22 cellular contexts compared by ENCODE assay signal in the genomic region with DNA sequence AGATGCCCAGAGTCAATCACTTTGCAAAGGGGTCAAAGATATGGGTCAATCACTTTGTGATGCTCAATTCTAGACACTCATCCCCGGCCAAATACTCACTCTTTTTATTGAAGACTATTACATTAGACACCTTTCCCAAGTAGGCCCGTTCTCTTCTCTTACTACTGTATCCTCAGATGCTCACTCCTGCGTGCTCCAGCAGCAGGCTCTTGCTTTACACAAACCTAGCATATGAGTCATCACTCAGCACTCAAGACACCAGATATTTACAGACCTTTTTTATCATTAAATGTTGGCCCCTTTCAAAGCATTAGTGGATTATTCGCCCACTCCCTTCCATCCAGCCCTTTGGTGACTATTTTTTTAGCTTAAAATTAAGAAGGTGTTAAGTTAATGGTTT.
DNase-seq lines count a peak whose midpoint lies in the region; ATAC-seq, FAIRE-seq and TF ChIP-seq lines count a peak whose summit lies in the region.
"Had no signal": no experiment of that assay in that cellular context is flagged by ENCODE, and none has a peak within 500 bp of the region (broad histone marks: within the 10 kb centered on the region; RNA-seq: fewer than 3 reads in every experiment).

No MANE protein-coding gene starts in this region.

- no peaks in the 10 kb centered on the region for H3F3A ChIP-seq in neural progenitor cell (ENCODE audit: low read depth)

- H3K9me3 ChIP-seq in neural progenitor cell (ENCODE audit: low read depth): no peaks in the 10 kb centered on the region
- no peaks in the 10 kb centered on the region for H3K9me3 ChIP-seq in right lobe of liver
- H3K9me3 ChIP-seq in small intestine (ENCODE audit: control insufficient read depth, low read depth): no peaks in the 10 kb centered on the region
- H3K9me3 ChIP-seq: psoas muscle had no signal

- intact Hi-C loops in right lobe of liver (cut with DNase I): no loop called here

- CTCF ChIA-PET in HEK293T (lab: Yijun Ruan, JAX): no interaction called here

- H3K4me3 Mint-ChIP-seq in neural progenitor cell: no peak overlapping the region
- H3K4me3 Mint-ChIP-seq: activated naive CD8-positive, alpha-beta T cell; CD4-positive, CD25-positive, alpha-beta regulatory T cell; natural killer cell; stimulated activated effector memory CD8-positive, alpha-beta T cell treated with anti-CD3 and anti-CD28 coated beads, Interleukin-12 subunit alpha, Interleukin-12 subunit beta, amount 100 ng/mL, for 72 hours had no signal

- H2AFZ ChIP-seq in neural progenitor cell (replicated peaks): no peak overlapping the region

- no peak overlapping the region for H3K4me3 ChIP-seq in cardiac fibroblast (replicated peaks in 1 of 2; ENCODE audit: low read depth in 2 of 2, low read length in 2 of 2)
- no peak overlapping the region for H3K4me3 ChIP-seq in neural progenitor cell
- no peak overlapping the region for H3K4me3 ChIP-seq in right lobe of liver
- H3K4me3 ChIP-seq in small intestine (ENCODE audit: low read depth in 1 of 2, low read length in 2 of 2): no peak overlapping the region
- H3K4me3 ChIP-seq: cardiac muscle cell, dorsolateral prefrontal cortex, psoas muscle had no signal

- no peaks in the 10 kb centered on the region for H4K20me1 ChIP-seq in neural progenitor cell (ENCODE audit: low read depth)

- no peaks in the 10 kb centered on the region for H3K4me1 ChIP-seq in neural progenitor cell
- no peaks in the 10 kb centered on the region for H3K4me1 ChIP-seq in right lobe of liver
- no peaks in the 10 kb centered on the region for H3K4me1 ChIP-seq in small intestine (ENCODE audit: control insufficient read depth in 2 of 2, insufficient read depth in 1 of 2, low read depth in 1 of 2, low read length in 1 of 2)
- H3K4me1 ChIP-seq: psoas muscle had no signal

- peaks cover 19% of the 10 kb centered on the region for H3K4me1 Mint-ChIP-seq in neural progenitor cell
- H3K4me1 Mint-ChIP-seq: CD4-positive, CD25-positive, alpha-beta regulatory T cell; natural killer cell; stimulated activated effector memory CD8-positive, alpha-beta T cell treated with anti-CD3 and anti-CD28 coated beads, Interleukin-12 subunit alpha, Interleukin-12 subunit beta, amount 100 ng/mL, for 72 hours had no signal

- DNase-seq in DMS53 (lab: John Stamatoyannopoulos, UW): peak; percentile 76
- DNase-seq in NCI-H226: peak; percentile 59
- DNase-seq in cardiac fibroblast (ENCODE audit: low read depth in 2 of 2): peak; percentile 42 to 44
- no peak for DNase-seq in neural progenitor cell (ENCODE audit: low spot score)
- no peak for DNase-seq in SW480 (ENCODE audit: low spot score)
- DNase-seq in right lobe of liver: no peak
- no peak for DNase-seq in small intestine
- no peak for DNase-seq in HEK293T (ENCODE audit: extremely low spot score)
- DNase-seq: activated CD4-positive, CD25-positive, alpha-beta regulatory T cell treated with anti-CD3 and anti-CD28 coated beads, Interleukin-2, amount 50 U/mL, for 72 hours; CD4-positive, CD25-positive, alpha-beta regulatory T cell; dorsolateral prefrontal cortex; H7; MV-4-11; natural killer cell; NCI-H2029; NCI-H524; psoas muscle had no signal

- WGBS in right lobe of liver (ENCODE audit: insufficient coverage, low coverage, low lambda C conversion rate, missing lambda C conversion rate): 30% methylated on average over 4 of the region's 4 CpGs
- WGBS in small intestine, 3 donors: 67 to 74% (median 71%) methylated on average over 4 of the region's 4 CpGs

- no peak for FAIRE-seq in small intestine (lab: Jason Lieb, UNC)
- FAIRE-seq: GM19239 had no signal

- TF ChIP-seq CTCF in cardiac fibroblast (IDR thresholded peaks at IDR 0.05; ENCODE audit: low read depth, low read length) (no peak), neural progenitor cell (IDR thresholded peaks at IDR 0.05) (no peak), right lobe of liver (IDR thresholded peaks at IDR 0.05) (no peak)

- no peak overlapping the region for H3K9ac ChIP-seq in neural progenitor cell

- no peak overlapping the region for H3K27ac ChIP-seq in neural progenitor cell
- H3K27ac ChIP-seq in right lobe of liver: no peak overlapping the region
- H3K27ac ChIP-seq in small intestine (ENCODE audit: low read depth in 1 of 2, low read length in 1 of 2): no peak overlapping the region
- H3K27ac ChIP-seq: cardiac muscle cell, dorsolateral prefrontal cortex, psoas muscle had no signal

- no peaks in the 10 kb centered on the region for H3K27me3 ChIP-seq in neural progenitor cell
- H3K27me3 ChIP-seq in right lobe of liver: no peaks in the 10 kb centered on the region
- no peaks in the 10 kb centered on the region for H3K27me3 ChIP-seq in small intestine (ENCODE audit: control insufficient read depth in 2 of 2, insufficient read depth in 2 of 2, low read length in 2 of 2)
- H3K27me3 ChIP-seq: cardiac muscle cell, dorsolateral prefrontal cortex had no signal

- H3K4me2 ChIP-seq in neural progenitor cell: no peak overlapping the region

- peak overlapping the region; percentile 31 for H3K27ac Mint-ChIP-seq in neural progenitor cell
- H3K27ac Mint-ChIP-seq: activated naive CD8-positive, alpha-beta T cell; CD4-positive, CD25-positive, alpha-beta regulatory T cell; natural killer cell; stimulated activated effector memory CD8-positive, alpha-beta T cell treated with anti-CD3 and anti-CD28 coated beads, Interleukin-12 subunit alpha, Interleukin-12 subunit beta, amount 100 ng/mL, for 72 hours had no signal

- H3K9me3 Mint-ChIP-seq in neural progenitor cell: peaks cover 7% of the 10 kb centered on the region

- H3K79me2 ChIP-seq in neural progenitor cell (ENCODE audit: low read depth): no peaks in the 10 kb centered on the region

- no peaks in the 10 kb centered on the region for H3K27me3 Mint-ChIP-seq in neural progenitor cell (ENCODE audit: insufficient read depth, low read depth)
- H3K27me3 Mint-ChIP-seq: activated naive CD8-positive, alpha-beta T cell; CD4-positive, CD25-positive, alpha-beta regulatory T cell had no signal

- H3K36me3 ChIP-seq in neural progenitor cell (no peaks in the 10 kb centered on the region), right lobe of liver (no peaks in the 10 kb centered on the region), small intestine (ENCODE audit: control insufficient read depth in 2 of 2, insufficient read depth in 2 of 2, low read length in 2 of 2) (no peaks in the 10 kb centered on the region)
- H3K36me3 ChIP-seq: cardiac muscle cell had no signal

- H3K36me3 Mint-ChIP-seq in neural progenitor cell: peaks cover 6% of the 10 kb centered on the region
- H3K36me3 Mint-ChIP-seq: activated naive CD8-positive, alpha-beta T cell; CD4-positive, CD25-positive, alpha-beta regulatory T cell; natural killer cell; stimulated activated effector memory CD8-positive, alpha-beta T cell treated with anti-CD3 and anti-CD28 coated beads, Interleukin-12 subunit alpha, Interleukin-12 subunit beta, amount 100 ng/mL, for 72 hours had no signal

- no peak for ATAC-seq in right lobe of liver
- ATAC-seq: esophagus mucosa; natural killer cell; psoas muscle; stimulated activated effector memory CD8-positive, alpha-beta T cell treated with anti-CD3 and anti-CD28 coated beads, Interleukin-12 subunit alpha, Interleukin-12 subunit beta, amount 100 ng/mL, for 72 hours had no signal

- TF ChIP-seq POLR2A in right lobe of liver (IDR thresholded peaks at IDR 0.05): no peak

- POLR2A ChIA-PET in HEK293T (lab: Yijun Ruan, JAX): no interaction called here

TF ChIP-seq in HEK293T, 16 proteins besides CTCF, POLR2A, EP300 and RAD21:
- TF ChIP-seq ELF4 (IDR thresholded peaks at IDR 0.05) (no peak), ARNT (IDR thresholded peaks at IDR 0.05) (no peak), TARDBP (IDR thresholded peaks at IDR 0.05) (no peak), HDGF (IDR thresholded peaks at IDR 0.05; ENCODE audit: borderline replicate concordance) (no peak), FOXA1 (IDR thresholded peaks at IDR 0.05) (no peak), BHLHE40 (IDR thresholded peaks at IDR 0.05; ENCODE audit: borderline replicate concordance) (no peak), CTBP1 (IDR thresholded peaks at IDR 0.05; ENCODE audit: borderline replicate concordance) (no peak), SUZ12 (IDR thresholded peaks at IDR 0.05) (no peak), SP1 (IDR thresholded peaks at IDR 0.05) (no peak), ZNF384 (IDR thresholded peaks at IDR 0.05) (no peak), LEF1 (IDR thresholded peaks at IDR 0.05; ENCODE audit: borderline replicate concordance) (no peak), NFRKB (IDR thresholded peaks at IDR 0.05) (no peak), L3MBTL2 (conservative IDR thresholded peaks at IDR 0.05) (no peak), FOXK2 (IDR thresholded peaks at IDR 0.05) (no peak), FOXM1 (IDR thresholded peaks at IDR 0.05; ENCODE audit: borderline replicate concordance) (no peak)
- TF ChIP-seq, protein P1, sequence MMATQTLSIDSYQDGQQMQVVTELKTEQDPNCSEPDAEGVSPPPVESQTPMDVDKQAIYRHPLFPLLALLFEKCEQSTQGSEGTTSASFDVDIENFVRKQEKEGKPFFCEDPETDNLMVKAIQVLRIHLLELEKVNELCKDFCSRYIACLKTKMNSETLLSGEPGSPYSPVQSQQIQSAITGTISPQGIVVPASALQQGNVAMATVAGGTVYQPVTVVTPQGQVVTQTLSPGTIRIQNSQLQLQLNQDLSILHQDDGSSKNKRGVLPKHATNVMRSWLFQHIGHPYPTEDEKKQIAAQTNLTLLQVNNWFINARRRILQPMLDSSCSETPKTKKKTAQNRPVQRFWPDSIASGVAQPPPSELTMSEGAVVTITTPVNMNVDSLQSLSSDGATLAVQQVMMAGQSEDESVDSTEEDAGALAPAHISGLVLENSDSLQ (IDR thresholded peaks at IDR 0.05): no peak

Comparison
In these comparisons a context has a peak if more than half of its experiments do, and no peak if none do; other contexts are left out.
1. DNase-seq: peak in DMS53 (single experiment), NCI-H226 (single experiment) and cardiac fibroblast (2 of 2); none in neural progenitor cell (single experiment), SW480 (single experiment), right lobe of liver (0 of 3), small intestine (single experiment) and HEK293T (single experiment).